ENCODE assay signal across 27 cellular contexts in the genomic region with DNA sequence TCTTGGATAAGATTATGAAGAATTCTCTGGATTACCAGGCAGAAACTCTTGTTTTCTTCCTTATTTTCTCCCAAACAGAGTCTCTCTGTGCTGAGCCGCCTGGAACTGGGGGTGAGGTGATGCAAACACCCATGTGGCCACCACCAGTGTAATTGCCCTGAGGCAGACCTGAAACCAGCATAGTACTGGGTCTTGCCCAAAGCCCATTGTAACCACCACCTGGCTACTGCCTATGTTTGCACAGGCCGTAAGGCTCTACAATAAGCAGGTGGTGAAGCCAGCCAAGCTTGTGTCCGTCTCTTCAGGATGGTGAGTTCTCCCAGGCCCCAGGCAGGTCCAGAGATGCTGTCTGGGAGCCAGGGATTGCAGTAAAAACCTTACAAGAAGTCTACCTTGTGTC.
"Had no signal": no experiment of that assay in that cellular context is flagged by ENCODE, and none has a peak within 500 bp of the region (broad histone marks: within the 10 kb centered on the region; RNA-seq: fewer than 3 reads in every experiment).

No MANE protein-coding gene starts in this region.

- H3K4me3 ChIP-seq: SK-N-MC had no signal

- DNase-seq: activated B cell treated with CpG ODN at 0.5 μM for 24 hours; activated CD4-positive, alpha-beta T cell treated with anti-CD3 and anti-CD28 coated beads for 1 hour; activated CD4-positive, alpha-beta T cell treated with anti-CD3 and anti-CD28 coated beads, Interleukin-2, amount 10 ng/mL, durations not matched to agents 24 days and 14 days; activated CD4-positive, alpha-beta T cell treated with anti-CD3 and anti-CD28 coated beads, Interleukin-2, amount 50 U/mL, for 48 hours; activated CD8-positive, alpha-beta memory T cell treated with anti-CD3 and anti-CD28 coated beads, Interleukin-2, amount 10 ng/mL, durations not matched to agents 7 days and 5 days; activated effector memory CD4-positive, alpha-beta T cell treated with Interleukin-2 at 50 U/mL for 16 hours; activated naive CD4-positive, alpha-beta T cell treated with Interleukin-2 at 50 U/mL for 16 hours; activated T-cell treated with anti-CD3 and anti-CD28 coated beads, Interleukin-2, amount 50 U/mL, for 24 hours; amygdala; cerebellar nuclear complex; Karpas-422; NCI-H1048; NCI-H1694; NCI-H2029; NCI-H2107; NCI-H2171 treated with DMSO at 0.1 percent for 48 hours; NCI-H345; NCI-H510A; NCI-H526 treated with DMSO at 0.1 percent for 48 hours; PC-3; T-cell; T-helper 2 cell; T1000 had no signal

- H3K4me3 Mint-ChIP-seq: activated B cell treated with CpG ODN at 0.5 μM for 24 hours; activated CD4-positive, alpha-beta T cell treated with anti-CD3 and anti-CD28 coated beads, Interleukin-2, amount 10 ng/mL, durations not matched to agents 24 days and 14 days; activated CD8-positive, alpha-beta memory T cell treated with anti-CD3 and anti-CD28 coated beads, Interleukin-2, amount 10 ng/mL, durations not matched to agents 7 days and 5 days; activated naive CD8-positive, alpha-beta T cell; activated T-cell treated with anti-CD3 and anti-CD28 coated beads, Interleukin-2, amount 50 U/mL, for 24 hours; activated T-helper 1 cell treated with anti-CD3 and anti-CD28 coated beads, Interleukin-12 subunit alpha, Interleukin-12 subunit beta, Interleukin-2, Interleukin-4 antibody, amounts not matched to agents 30 ng/mL and 10 ng/mL and 1 ng/mL, durations not matched to agents 14 hours and 24 hours and 36 hours; brain; T-cell had no signal

- H3K9me3 Mint-ChIP-seq: activated B cell treated with CpG ODN at 0.5 μM for 24 hours had no signal

- H3K4me1 Mint-ChIP-seq: activated B cell treated with CpG ODN at 0.5 μM for 24 hours; activated CD4-positive, alpha-beta T cell treated with anti-CD3 and anti-CD28 coated beads, Interleukin-2, amount 10 ng/mL, durations not matched to agents 24 days and 14 days; brain; T-cell had no signal

- H3K27ac ChIP-seq: SK-N-MC had no signal

- H3K27me3 Mint-ChIP-seq: activated B cell treated with CpG ODN at 0.5 μM for 24 hours; activated CD4-positive, alpha-beta T cell treated with anti-CD3 and anti-CD28 coated beads, Interleukin-2, amount 10 ng/mL, durations not matched to agents 24 days and 14 days; activated CD8-positive, alpha-beta memory T cell treated with anti-CD3 and anti-CD28 coated beads, Interleukin-2, amount 10 ng/mL, durations not matched to agents 7 days and 5 days; activated naive CD8-positive, alpha-beta T cell; activated T-cell treated with anti-CD3 and anti-CD28 coated beads, Interleukin-2, amount 50 U/mL, for 24 hours; brain; T-cell had no signal

- ATAC-seq: activated CD8-positive, alpha-beta memory T cell treated with anti-CD3 and anti-CD28 coated beads, Interleukin-2, amount 10 ng/mL, durations not matched to agents 7 days and 5 days; PC-3; T-cell had no signal

- H3K27ac Mint-ChIP-seq: activated B cell treated with CpG ODN at 0.5 μM for 24 hours; activated CD4-positive, alpha-beta T cell treated with anti-CD3 and anti-CD28 coated beads, Interleukin-2, amount 10 ng/mL, durations not matched to agents 24 days and 14 days; activated CD8-positive, alpha-beta memory T cell treated with anti-CD3 and anti-CD28 coated beads, Interleukin-2, amount 10 ng/mL, durations not matched to agents 7 days and 5 days; activated naive CD8-positive, alpha-beta T cell; activated T-cell treated with anti-CD3 and anti-CD28 coated beads, Interleukin-2, amount 50 U/mL, for 24 hours; activated T-helper 1 cell treated with anti-CD3 and anti-CD28 coated beads, Interleukin-12 subunit alpha, Interleukin-12 subunit beta, Interleukin-2, Interleukin-4 antibody, amounts not matched to agents 30 ng/mL and 10 ng/mL and 1 ng/mL, durations not matched to agents 14 hours and 24 hours and 36 hours; brain; T-cell had no signal
